ENCODE assay signal across 1 cellular context in genomic region chr10:1102392-1102791, GRCh38.
TF ChIP-seq lines count a peak whose summit lies in the region.

No MANE protein-coding gene starts in this region.

TF ChIP-seq in H1, 55 proteins besides CTCF, POLR2A, EP300 and RAD21:
- TF ChIP-seq JUN (IDR thresholded peaks at IDR 0.05; ENCODE audit: low read depth, low read length) (no peak), HDAC6 (IDR thresholded peaks at IDR 0.05; ENCODE audit: low read depth, low read length) (no peak), PHF8 (conservative IDR thresholded peaks at IDR 0.05; ENCODE audit: low read depth, low read length) (no peak), TBP (IDR thresholded peaks at IDR 0.05; ENCODE audit: low read depth, low read length) (no peak), TCF12 (IDR thresholded peaks at IDR 0.05; ENCODE audit: low read depth, low read length) (no peak), SIN3A (conservative IDR thresholded peaks at IDR 0.05 in 1 of 2, IDR thresholded peaks at IDR 0.05 in 1 of 2; ENCODE audit: low read depth in 1 of 2, low read length in 2 of 2) (no peak), RBBP5 (IDR thresholded peaks at IDR 0.05; ENCODE audit: borderline replicate concordance, low read depth, low read length) (no peak), POU5F1 (IDR thresholded peaks at IDR 0.05; ENCODE audit: low read depth, low read length) (no peak), HDAC2 (IDR thresholded peaks at IDR 0.05; ENCODE audit: borderline replicate concordance in 1 of 2, low read depth in 2 of 2, low read length in 2 of 2) (no peak)
TF ChIP-seq in H1: peak in this region for 0.
